16 cellular contexts compared by ENCODE assay signal in the genomic region with DNA sequence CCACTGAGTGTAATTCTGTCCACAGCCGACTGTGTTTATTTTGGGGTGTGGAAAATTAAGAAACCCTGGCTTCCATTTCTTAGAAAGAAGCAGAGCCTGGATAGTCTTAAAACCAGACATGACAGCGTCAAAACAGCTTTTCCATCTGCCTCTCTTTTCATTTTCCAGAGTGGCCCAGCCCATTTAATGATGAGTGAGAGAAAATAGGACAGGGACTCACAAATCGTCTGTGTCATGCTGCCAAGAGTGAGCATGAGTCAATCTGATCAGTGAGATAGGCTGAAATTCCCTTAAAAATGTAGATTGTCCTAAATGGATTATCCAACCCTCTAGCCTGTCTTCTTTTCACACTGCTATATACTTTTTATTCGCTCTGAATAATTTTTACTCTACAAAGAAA.
"Had no signal": no experiment of that assay in that cellular context is flagged by ENCODE, and none has a peak within 500 bp of the region (broad histone marks: within the 10 kb centered on the region; RNA-seq: fewer than 3 reads in every experiment).

No MANE protein-coding gene starts in this region.

- H3K4me3 Mint-ChIP-seq: neural crest cell; stimulated activated naive CD8-positive, alpha-beta T cell treated with anti-CD3 and anti-CD28 coated beads, Interleukin-15, amount 100 ng/mL, for 72 hours had no signal

- H3K4me1 Mint-ChIP-seq: neural crest cell; stimulated activated naive CD8-positive, alpha-beta T cell treated with anti-CD3 and anti-CD28 coated beads, Interleukin-15, amount 100 ng/mL, for 72 hours had no signal

- H3K36me3 ChIP-seq: breast epithelium, gastrocnemius medialis, heart left ventricle, ovary, spleen, upper lobe of left lung had no signal

- ATAC-seq: activated CD4-positive, CD25-positive, alpha-beta regulatory T cell treated with anti-CD3 and anti-CD28 coated beads, Interleukin-2, amount 50 U/mL, for 24 hours; gastrocnemius medialis; sciatic nerve; stimulated activated naive CD8-positive, alpha-beta T cell treated with anti-CD3 and anti-CD28 coated beads, Interleukin-15, amount 100 ng/mL, for 72 hours had no signal

- H3K9me3 Mint-ChIP-seq: neural crest cell had no signal

- H3K27ac ChIP-seq: breast epithelium, gastrocnemius medialis, heart left ventricle, ovary, spleen, upper lobe of left lung had no signal

- H3K27me3 ChIP-seq: breast epithelium, gastrocnemius medialis, heart left ventricle, ovary, spleen, upper lobe of left lung had no signal

- H3K9me3 ChIP-seq: gastrocnemius medialis, heart left ventricle had no signal

- DNase-seq: activated CD4-positive, alpha-beta T cell treated with anti-CD3 and anti-CD28 coated beads, Interleukin-2, amount 50 U/mL, for 1 hour; activated naive CD4-positive, alpha-beta T cell; aorta; cerebellar nuclear complex; effector memory CD4-positive, alpha-beta T cell; gastrocnemius medialis; heart left ventricle; ovary; spleen; stimulated activated naive CD8-positive, alpha-beta T cell treated with anti-CD3 and anti-CD28 coated beads, Interleukin-15, amount 100 ng/mL, for 72 hours; upper lobe of left lung had no signal

- H3K27ac Mint-ChIP-seq: stimulated activated naive CD8-positive, alpha-beta T cell treated with anti-CD3 and anti-CD28 coated beads, Interleukin-15, amount 100 ng/mL, for 72 hours had no signal

- H3K4me1 ChIP-seq: breast epithelium, gastrocnemius medialis, heart left ventricle, spleen, upper lobe of left lung had no signal

- H3K27me3 Mint-ChIP-seq: stimulated activated naive CD8-positive, alpha-beta T cell treated with anti-CD3 and anti-CD28 coated beads, Interleukin-15, amount 100 ng/mL, for 72 hours had no signal

- H3K4me3 ChIP-seq: breast epithelium, gastrocnemius medialis, heart left ventricle, lung, ovary, spleen, upper lobe of left lung had no signal
